ENCODE assay signal across 9 cellular contexts in the genomic region with DNA sequence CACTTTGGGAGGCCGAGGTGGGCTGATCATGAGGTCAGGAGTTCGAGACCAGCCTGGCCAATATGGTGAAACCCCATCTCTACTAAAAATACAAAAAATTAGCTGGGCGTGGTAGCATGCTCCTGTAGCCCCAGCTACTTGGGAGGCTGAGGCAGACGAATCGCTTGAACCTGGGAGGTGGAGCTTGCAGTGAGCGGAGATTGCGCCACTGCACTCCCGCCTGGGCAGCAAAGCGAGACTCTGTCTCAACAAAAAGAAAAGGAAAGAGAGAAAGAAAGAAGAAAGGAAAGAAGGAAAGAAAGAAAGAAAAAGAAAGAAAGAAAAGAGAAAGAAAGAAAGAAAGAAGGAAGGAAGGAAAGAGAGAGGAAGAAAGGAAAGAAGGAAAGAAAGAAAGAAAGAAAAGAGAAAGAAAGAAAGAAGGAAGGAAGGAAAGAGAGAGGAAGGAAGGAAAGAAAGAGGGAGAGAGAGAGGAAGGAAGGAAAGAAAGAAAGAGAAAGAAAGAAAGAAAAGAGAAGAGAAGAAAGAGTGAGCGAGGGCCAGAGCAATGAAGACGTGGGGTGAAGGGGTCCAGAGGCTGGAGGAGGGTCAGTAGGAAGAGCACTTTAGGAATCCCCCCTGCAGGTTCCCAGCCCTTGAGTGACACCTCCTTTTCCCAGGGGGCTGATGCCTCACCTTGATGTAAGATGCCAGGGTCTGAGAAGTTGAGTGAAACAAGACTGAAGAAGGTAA. TPM values are rescaled to one million over a fixed set of nuclear protein-coding genes. Genes with fewer than 3 reads are reported as not detected.
"Had no signal": no experiment of that assay in that cellular context is flagged by ENCODE, and none has a peak within 500 bp of the region (broad histone marks: within the 10 kb centered on the region; RNA-seq: fewer than 3 reads in every experiment).

No MANE protein-coding gene starts in this region.

RNA-seq across cellular contexts. Expression of gene ZDHHC19, which starts 1.1 kb away (rescaled TPM):
- total RNA-seq: LHCN-M2, MCF 10A, NCI-H460, OCI-LY7, PC-9, Right ventricle myocardium inferior, RPMI7951, SJCRH30 had no signal

RNA-seq across cellular contexts. Expression of gene SLC51A, which starts 6.2 kb away (rescaled TPM):
- total RNA-seq: LHCN-M2, MCF 10A, NCI-H460, OCI-LY7, RPMI7951, SJCRH30, SK-MEL-5 had no signal
